ENCODE assay signal across 8 cellular contexts in genomic region chr5:123785160-123786001, GRCh38.
DNase-seq lines count a peak whose midpoint lies in the region; ATAC-seq, FAIRE-seq and TF ChIP-seq lines count a peak whose summit lies in the region.

No MANE protein-coding gene starts in this region.

- TF ChIP-seq CTCF in HEK293 (tag by site-specific recombination; IDR thresholded peaks at IDR 0.05) (no peak), endothelial cell of umbilical vein (IDR thresholded peaks at IDR 0.05; ENCODE audit: extremely low read depth in 1 of 2, insufficient read depth in 1 of 2, low read depth in 1 of 2, low read length in 2 of 2) (no peak), psoas muscle (IDR thresholded peaks at IDR 0.05) (no peak), GM10266 (IDR thresholded peaks at IDR 0.05; ENCODE audit: control insufficient read depth, insufficient read depth, low read depth, missing control alignments) (no peak)

- 9 to 15% (median 9%) methylated on average over 5 of the region's 5 CpGs for WGBS in psoas muscle, 3 donors

- in situ Hi-C loops in ACHN (cut with HindIII; ENCODE audit: low pct_ligation_motif_present, low pct_unique_long_range_greater_than_20kb, low sequenced_read_pairs), result no loop called here

- BruUV-seq in endothelial cell of umbilical vein (replicated peaks; lab: Mats Ljungman, UMichigan), result no TSS peak

- peaks cover 0 to 5% of the 10 kb centered on the region in 2 experiments for H3K27me3 ChIP-seq in endothelial cell of umbilical vein (ENCODE audit: control insufficient read depth in 2 of 2, insufficient read depth in 2 of 2, low read length in 2 of 2)
- H3K27me3 ChIP-seq in psoas muscle (ENCODE audit: insufficient read depth in 3 of 3, low read length in 2 of 3), result no peaks in the 10 kb centered on the region

- dilution Hi-C loops in endothelial cell of umbilical vein (cut with MboI; ENCODE audit: extremely low pct_ligation_motif_present, low sequenced_read_pairs), result no loop called here

- H3K4me2 ChIP-seq in endothelial cell of umbilical vein (ENCODE audit: insufficient read depth, low read length), result no peak overlapping the region

- no peaks in the 10 kb centered on the region for H3K79me2 ChIP-seq in endothelial cell of umbilical vein (ENCODE audit: control insufficient read depth, insufficient read depth, low read length)

- TF ChIP-seq POLR2A in endothelial cell of umbilical vein (IDR thresholded peaks at IDR 0.05; ENCODE audit: low read depth, low read length), result no peak

- no peak overlapping the region for H3K9ac ChIP-seq in endothelial cell of umbilical vein (replicated peaks; ENCODE audit: extremely low read depth, insufficient read depth, low read length)

- H3K36me3 ChIP-seq in HEK293 (ENCODE audit: control insufficient read depth in 2 of 2, insufficient read depth in 1 of 2, low read length in 2 of 2), result no peaks in the 10 kb centered on the region
- no peaks in the 10 kb centered on the region for H3K36me3 ChIP-seq in endothelial cell of umbilical vein (ENCODE audit: control insufficient read depth in 2 of 2, extremely low read depth in 1 of 2, insufficient read depth in 2 of 2, low read length in 2 of 2)
- no peaks in the 10 kb centered on the region for H3K36me3 ChIP-seq in psoas muscle (ENCODE audit: insufficient read depth in 1 of 2, low read depth in 1 of 2)

- H3K4me3 ChIP-seq in HEK293 (ENCODE audit: low read depth, low read length) (no peak overlapping the region), endothelial cell of umbilical vein (replicated peaks in 1 of 3; ENCODE audit: insufficient read depth in 1 of 3, low read depth in 1 of 3, low read length in 3 of 3) (no peak overlapping the region), psoas muscle (peak overlapping the region; percentile 20)

- H3K27ac ChIP-seq in HEK293 (ENCODE audit: extremely low read depth, low read depth, low read length) (no peak overlapping the region), endothelial cell of umbilical vein (ENCODE audit: insufficient read depth, low read depth, low read length) (no peak overlapping the region), psoas muscle (no peak overlapping the region)

- no peak for FAIRE-seq in endothelial cell of umbilical vein (lab: Jason Lieb, UNC)

- no peak overlapping the region for H2AFZ ChIP-seq in endothelial cell of umbilical vein (ENCODE audit: low read depth, low read length)

- H3K4me1 ChIP-seq in HEK293 (ENCODE audit: control insufficient read depth, insufficient read depth, low read length) (0 out of 2 replicates have a peak, but pooled peaks cover 8% of the 10 kb centered on the region), endothelial cell of umbilical vein (ENCODE audit: control insufficient read depth, extremely low read depth, insufficient read depth, low read length) (no peaks in the 10 kb centered on the region), psoas muscle (peaks cover 15% of the 10 kb centered on the region)

- no peaks in the 10 kb centered on the region for H3K9me1 ChIP-seq in endothelial cell of umbilical vein (replicated peaks; ENCODE audit: control insufficient read depth, extremely low read depth, insufficient read depth, low read length)

- intact Hi-C loops in endothelial cell of umbilical vein (cut with micrococcal nuclease), result no loop called here
- intact Hi-C loops in psoas muscle (cut with DNase I), result no loop called here

- DNase-seq in NCI-H748 treated with DMSO at 0.1 percent for 48 hours (lab: John Stamatoyannopoulos, UW) (peak; percentile 82), endothelial cell of umbilical vein (ENCODE audit: low read depth, low spot score) (peak; percentile 54), psoas muscle (no peak), GM10266 (ENCODE audit: extremely low spot score) (no peak), OCI-M1 (lab: John Stamatoyannopoulos, UW) (no peak), activated T-cell treated with anti-CD3 and anti-CD28 coated beads for 4 hours (no peak), ACHN (no peak)

- POLR2A ChIA-PET in HEK293 (lab: Yijun Ruan, JAX), result no interaction called here
- POLR2A ChIA-PET in endothelial cell of umbilical vein (lab: Charles Lee), result no interaction called here

- CTCF ChIA-PET in HEK293 (lab: Yijun Ruan, JAX), result interaction anchor here (0.5 to 0.7 kb wide), 2 partner anchors 38 to 454 kb away, joined by 3 to 7 read pairs; no protein-coding TSS in a partner anchor
- CTCF ChIA-PET in endothelial cell of umbilical vein (lab: Charles Lee), result interaction anchor here (1.8 kb wide), 1 partner anchor 10 kb away, joined by 8 read pairs; no protein-coding TSS in a partner anchor

- H3K9me3 ChIP-seq in HEK293 (ENCODE audit: control insufficient read depth, insufficient read depth, low read depth, low read length) (no peaks in the 10 kb centered on the region; the same call in 1 of the 2 replicates), endothelial cell of umbilical vein (replicated peaks; ENCODE audit: control insufficient read depth, insufficient read depth, low read length) (no peaks in the 10 kb centered on the region), psoas muscle (peaks cover 12% of the 10 kb centered on the region)

- peak; percentile 42 to 93 (median 88) for ATAC-seq in psoas muscle

- H4K20me1 ChIP-seq in endothelial cell of umbilical vein (replicated peaks; ENCODE audit: control insufficient read depth, extremely low read depth, insufficient read depth, low read length), result no peaks in the 10 kb centered on the region

TF ChIP-seq in HEK293, 187 proteins besides CTCF, POLR2A, EP300 and RAD21:
- TF ChIP-seq SCRT2 (tag by site-specific recombination; IDR thresholded peaks at IDR 0.05), result peak; percentile 69
- peak; percentile 44; the same call in 1 of the 2 replicates for TF ChIP-seq PRDM1 (tag by site-specific recombination; IDR thresholded peaks at IDR 0.05)
- TF ChIP-seq HOXD13 (CRISPR knock-in tag; IDR thresholded peaks at IDR 0.05; ENCODE audit: borderline replicate concordance), result no peak
- no peak for TF ChIP-seq ZNF776 (tag by site-specific recombination; IDR thresholded peaks at IDR 0.05; ENCODE audit: borderline replicate concordance)
- 0 out of 2 replicates have a peak, but pooled peaks have one; percentile 24 for TF ChIP-seq SCRT1 (tag by site-specific recombination; IDR thresholded peaks at IDR 0.05; ENCODE audit: borderline replicate concordance)
TF ChIP-seq in HEK293: peak in this region for 3.

TF ChIP-seq in endothelial cell of umbilical vein, 7 proteins besides CTCF, POLR2A, EP300 and RAD21:
- TF ChIP-seq JUN (IDR thresholded peaks at IDR 0.05; ENCODE audit: borderline replicate concordance, insufficient read depth, insufficient read length, low read depth), result no peak
- no peak for TF ChIP-seq POLR2AphosphoS5 (IDR thresholded peaks at IDR 0.05; ENCODE audit: insufficient read depth, low read depth, low read length)
- no peak for TF ChIP-seq FOS (IDR thresholded peaks at IDR 0.05; ENCODE audit: borderline replicate concordance, insufficient read depth, low read length)
- TF ChIP-seq, protein P1, sequence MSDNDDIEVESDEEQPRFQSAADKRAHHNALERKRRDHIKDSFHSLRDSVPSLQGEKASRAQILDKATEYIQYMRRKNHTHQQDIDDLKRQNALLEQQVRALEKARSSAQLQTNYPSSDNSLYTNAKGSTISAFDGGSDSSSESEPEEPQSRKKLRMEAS (IDR thresholded peaks at IDR 0.05; ENCODE audit: insufficient read depth, insufficient read length), result no peak
- TF ChIP-seq EZH2 (IDR thresholded peaks at IDR 0.05; ENCODE audit: borderline replicate concordance, low read depth, low read length, severe bottlenecking), result no peak
- no peak for TF ChIP-seq GATA2 (IDR thresholded peaks at IDR 0.05; ENCODE audit: insufficient read depth, insufficient read length, low read depth, low read length)
- TF ChIP-seq MYC (IDR thresholded peaks at IDR 0.05; ENCODE audit: low read depth, low read length), result no peak

Comparison
In these comparisons a context has a peak if more than half of its experiments do, and no peak if none do; other contexts are left out.
1. DNase-seq: peak in NCI-H748 treated with DMSO at 0.1 percent for 48 hours (single experiment) and endothelial cell of umbilical vein (single experiment); none in psoas muscle (0 of 2), GM10266 (single experiment), OCI-M1 (single experiment), activated T-cell treated with anti-CD3 and anti-CD28 coated beads for 4 hours (single experiment) and ACHN (single experiment).